27 cellular contexts compared by ENCODE assay signal in the genomic region with DNA sequence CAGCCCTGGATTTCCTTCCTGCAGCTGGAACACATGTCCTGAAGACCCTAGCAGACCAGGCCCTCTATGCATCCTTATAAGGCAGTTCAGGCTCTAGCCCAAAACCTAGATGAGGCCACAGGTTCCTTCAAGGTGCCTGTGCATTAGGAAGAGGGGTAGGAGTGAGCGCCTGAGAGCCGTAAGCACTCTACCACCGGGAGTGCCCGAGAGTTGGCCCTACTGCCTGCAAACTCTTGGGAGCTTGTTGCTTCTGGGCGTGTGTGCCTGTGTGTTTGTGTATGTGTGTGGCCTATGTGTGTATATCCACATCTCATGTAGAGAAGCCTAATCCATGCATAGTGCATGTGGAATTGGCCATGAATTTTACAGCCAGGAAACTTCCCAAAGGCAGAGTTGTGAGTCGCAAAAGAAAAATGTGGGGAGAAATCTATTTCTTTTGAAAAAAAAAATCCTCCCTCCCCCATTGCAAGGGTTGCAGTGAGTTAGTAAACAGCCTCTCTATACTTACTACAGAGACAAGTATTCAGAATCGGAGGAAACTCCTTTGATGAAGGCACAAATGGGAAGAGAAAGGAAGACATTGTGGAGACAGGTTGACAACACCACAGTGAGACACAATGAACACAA.
DNase-seq lines count a peak whose midpoint lies in the region; ATAC-seq, FAIRE-seq and TF ChIP-seq lines count a peak whose summit lies in the region.
"Had no signal": no experiment of that assay in that cellular context is flagged by ENCODE, and none has a peak within 500 bp of the region (broad histone marks: within the 10 kb centered on the region; RNA-seq: fewer than 3 reads in every experiment).

No MANE protein-coding gene starts in this region.

- H3K9me3 Mint-ChIP-seq in activated CD8-positive, alpha-beta T cell treated with anti-CD3 and anti-CD28 coated beads, Interleukin-2, amount 10 ng/mL, durations not matched to agents 7 days and 5 days (ENCODE audit: insufficient read depth) = no peaks in the 10 kb centered on the region
- H3K9me3 Mint-ChIP-seq: memory B cell; stimulated activated naive CD8-positive, alpha-beta T cell treated with anti-CD3 and anti-CD28 coated beads, Interleukin-15, Interleukin-2, amounts not matched to agents 100 ng/mL and 50 ng/mL, for 24 hours; WTC11 had no signal

- H3K27ac Mint-ChIP-seq in activated CD8-positive, alpha-beta T cell treated with anti-CD3 and anti-CD28 coated beads, Interleukin-2, amount 10 ng/mL, durations not matched to agents 7 days and 5 days = no peak overlapping the region
- H3K27ac Mint-ChIP-seq: memory B cell; stimulated activated naive CD8-positive, alpha-beta T cell treated with anti-CD3 and anti-CD28 coated beads, Interleukin-15, Interleukin-2, amounts not matched to agents 100 ng/mL and 50 ng/mL, for 24 hours; WTC11 had no signal

- 91 to 92% methylated on average over 7 of the region's 7 CpGs for WGBS in heart right ventricle, 2 donors

- H3K4me3 ChIP-seq in heart right ventricle (no peak overlapping the region), fibroblast of pulmonary artery (replicated peaks; ENCODE audit: low read depth, low read length) (no peak overlapping the region)
- H3K4me3 ChIP-seq: esophagus muscularis mucosa, gastroesophageal sphincter, Peyer's patch, thoracic aorta, uterus had no signal

- DNase-seq in cardiac septum (ENCODE audit: low spot score) = peak; percentile 55
- DNase-seq in heart right ventricle = no peak
- DNase-seq in M059J (ENCODE audit: low read depth) = peak; percentile 24
- DNase-seq in fibroblast of pulmonary artery (ENCODE audit: low read depth) = peak; percentile 3
- DNase-seq in hepatic stellate cell (ENCODE audit: low spot score) = no peak
- DNase-seq in GM12892 (ENCODE audit: insufficient read length) = no peak
- DNase-seq in activated CD8-positive, alpha-beta T cell treated with anti-CD3 and anti-CD28 coated beads, Interleukin-2, amount 10 ng/mL, durations not matched to agents 7 days and 5 days = no peak
- DNase-seq: 8988T; activated CD8-positive, alpha-beta memory T cell treated with anti-CD3 and anti-CD28 coated beads, Interleukin-2, amount 50 U/mL, for 4 hours; activated naive CD4-positive, alpha-beta T cell treated with anti-CD3 and anti-CD28 coated beads, Interleukin-2, amount 50 U/mL, for 16 hours; amniotic stem cell; BE2C; cortex of kidney; NCI-H1105; NCI-H2029; NCI-H526; Peyer's patch; SW 1271; uterus had no signal

- CTCF ChIA-PET in activated CD8-positive, alpha-beta T cell treated with anti-CD3 and anti-CD28 coated beads, Interleukin-2, amount 10 ng/mL, durations not matched to agents 7 days and 5 days (lab: Charles Lee) = interaction anchor here (0.7 kb wide), 1 partner anchor 9 kb away, joined by 3 read pairs; no protein-coding TSS in a partner anchor

- TF ChIP-seq POLR2A in GM12892 (IDR thresholded peaks at IDR 0.05; ENCODE audit: low read depth, low read length) = no peak

- intact Hi-C loops in cardiac septum (cut with DNase I) (no loop called here), heart right ventricle (cut with DNase I) (no loop called here)

- FAIRE-seq in GM12892 (lab: Jason Lieb, UNC) = no peak

- no peaks in the 10 kb centered on the region for H3K9me3 ChIP-seq in heart right ventricle
- H3K9me3 ChIP-seq: BE2C, esophagus muscularis mucosa, gastroesophageal sphincter, Peyer's patch, thoracic aorta, uterus had no signal

- H3K4me1 ChIP-seq in heart right ventricle = no peaks in the 10 kb centered on the region
- H3K4me1 ChIP-seq: BE2C, esophagus muscularis mucosa, gastroesophageal sphincter, Peyer's patch, uterus had no signal

- POLR2A ChIA-PET in activated CD8-positive, alpha-beta T cell treated with anti-CD3 and anti-CD28 coated beads, Interleukin-2, amount 10 ng/mL, durations not matched to agents 7 days and 5 days (lab: Charles Lee) = interaction anchor here (0.8 kb wide), 1 partner anchor 15 kb away, joined by 3 read pairs; no protein-coding TSS in a partner anchor

- no peaks in the 10 kb centered on the region for H3K27me3 Mint-ChIP-seq in activated CD8-positive, alpha-beta T cell treated with anti-CD3 and anti-CD28 coated beads, Interleukin-2, amount 10 ng/mL, durations not matched to agents 7 days and 5 days (ENCODE audit: low read depth)
- H3K27me3 Mint-ChIP-seq: memory B cell; stimulated activated naive CD8-positive, alpha-beta T cell treated with anti-CD3 and anti-CD28 coated beads, Interleukin-15, Interleukin-2, amounts not matched to agents 100 ng/mL and 50 ng/mL, for 24 hours had no signal

- no peaks in the 10 kb centered on the region for H3K36me3 Mint-ChIP-seq in activated CD8-positive, alpha-beta T cell treated with anti-CD3 and anti-CD28 coated beads, Interleukin-2, amount 10 ng/mL, durations not matched to agents 7 days and 5 days (ENCODE audit: low read depth)

- H3K36me3 ChIP-seq in heart right ventricle = no peaks in the 10 kb centered on the region
- H3K36me3 ChIP-seq: BE2C, gastroesophageal sphincter, Peyer's patch, thoracic aorta, uterus had no signal

- no peak overlapping the region for H3K4me3 Mint-ChIP-seq in activated CD8-positive, alpha-beta T cell treated with anti-CD3 and anti-CD28 coated beads, Interleukin-2, amount 10 ng/mL, durations not matched to agents 7 days and 5 days
- H3K4me3 Mint-ChIP-seq: memory B cell; stimulated activated naive CD8-positive, alpha-beta T cell treated with anti-CD3 and anti-CD28 coated beads, Interleukin-15, Interleukin-2, amounts not matched to agents 100 ng/mL and 50 ng/mL, for 24 hours; WTC11 had no signal

- ATAC-seq in heart right ventricle (no peak), HG02678 (IDR thresholded peaks at IDR 0.05; ENCODE audit: unreplicated experiment) (no peak)
- ATAC-seq in activated CD8-positive, alpha-beta T cell treated with anti-CD3 and anti-CD28 coated beads, Interleukin-2, amount 10 ng/mL, durations not matched to agents 7 days and 5 days = no peak
- ATAC-seq: gastroesophageal sphincter, left lobe of liver, WTC11 had no signal

- no peaks in the 10 kb centered on the region for H3K27me3 ChIP-seq in heart right ventricle
- H3K27me3 ChIP-seq: BE2C, esophagus muscularis mucosa, Peyer's patch, uterus had no signal

- no peak overlapping the region for H3K27ac ChIP-seq in heart right ventricle
- H3K27ac ChIP-seq: esophagus muscularis mucosa, gastroesophageal sphincter, Peyer's patch, thoracic aorta, uterus had no signal

- no peak for TF ChIP-seq CTCF in heart right ventricle (IDR thresholded peaks at IDR 0.05)
- TF ChIP-seq CTCF in fibroblast of pulmonary artery (IDR thresholded peaks at IDR 0.05; ENCODE audit: low read length, missing control alignments) = no peak

- H3K4me1 Mint-ChIP-seq in activated CD8-positive, alpha-beta T cell treated with anti-CD3 and anti-CD28 coated beads, Interleukin-2, amount 10 ng/mL, durations not matched to agents 7 days and 5 days (ENCODE audit: low read depth) = no peaks in the 10 kb centered on the region
- H3K4me1 Mint-ChIP-seq: memory B cell had no signal

Comparison
In these comparisons a context has a peak if more than half of its experiments do, and no peak if none do; other contexts are left out.
1. DNase-seq: peak in cardiac septum (single experiment), M059J (single experiment) and fibroblast of pulmonary artery (single experiment); none in heart right ventricle (0 of 2), hepatic stellate cell (single experiment), GM12892 (single experiment) and activated CD8-positive, alpha-beta T cell treated with anti-CD3 and anti-CD28 coated beads, Interleukin-2, amount 10 ng/mL, durations not matched to agents 7 days and 5 days (single experiment).